ENCODE assay signal across 8 cellular contexts in the genomic region with DNA sequence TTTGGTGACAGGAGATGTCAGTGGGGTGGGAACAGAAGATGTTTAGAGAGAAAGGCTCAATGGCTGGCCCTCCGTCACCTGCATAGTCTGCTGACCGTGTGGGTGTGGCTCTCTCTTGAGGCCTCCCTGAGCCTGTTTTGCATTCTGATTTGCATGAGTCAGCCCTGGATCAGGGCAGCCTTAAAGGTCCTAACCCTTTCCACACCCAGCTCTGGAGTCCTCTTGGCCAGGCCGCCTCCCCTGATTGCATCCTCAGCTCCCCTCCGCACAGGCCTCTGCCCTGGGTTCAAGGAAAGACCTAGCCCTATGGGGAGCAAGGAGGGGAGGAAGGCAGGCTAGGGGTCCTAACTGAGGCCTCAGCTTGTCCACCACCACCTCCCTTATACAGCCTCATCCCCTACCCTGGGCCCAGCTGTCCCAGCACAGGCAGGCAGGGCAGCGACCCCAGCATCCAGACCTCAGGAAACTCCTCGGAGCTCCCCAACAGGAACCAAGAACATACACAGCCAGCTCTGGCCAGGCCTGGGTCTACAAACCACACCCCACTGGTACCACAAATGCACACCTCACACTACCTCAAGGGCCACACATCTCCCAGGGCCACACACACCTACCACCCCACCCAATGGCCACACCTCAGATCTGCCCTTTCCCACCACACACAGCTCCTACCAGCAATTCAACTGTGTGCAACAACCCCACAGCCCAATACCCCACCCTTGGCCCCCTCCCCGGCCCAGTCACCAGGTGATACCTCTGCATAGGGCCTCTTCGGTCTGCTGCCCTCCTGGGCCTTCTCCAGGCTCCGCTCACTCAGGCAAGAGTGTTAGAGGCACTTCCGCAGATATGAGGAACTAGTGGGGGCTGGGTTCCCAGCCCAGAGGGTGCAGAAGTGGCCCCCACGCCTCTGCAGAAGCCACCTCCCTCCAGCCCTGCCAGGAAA. TPM values are rescaled to one million over a fixed set of nuclear protein-coding genes. Genes with fewer than 3 reads are reported as not detected.
DNase-seq lines count a peak whose midpoint lies in the region; ATAC-seq, FAIRE-seq and TF ChIP-seq lines count a peak whose summit lies in the region.

No MANE protein-coding gene starts in this region.

- no peaks in the 10 kb centered on the region for H3K9me3 ChIP-seq in CD8-positive, alpha-beta memory T cell (ENCODE audit: low read length)
- no peaks in the 10 kb centered on the region for H3K9me3 ChIP-seq in OCI-LY7 (ENCODE audit: low read length)

- peak overlapping the region; percentile 81 for H3K27ac ChIP-seq in CD8-positive, alpha-beta memory T cell (ENCODE audit: low read depth, low read length)
- peak overlapping the region; percentile 63 for H3K27ac ChIP-seq in OCI-LY7 (ENCODE audit: low read depth, low read length, poor library complexity, severe bottlenecking)

- DNase-seq in CD8-positive, alpha-beta memory T cell: peak in 1 of 5 donors; percentile 43
- peak; percentile 90 for DNase-seq in OCI-LY7 (ENCODE audit: low spot score)
- peak; percentile 68 for DNase-seq in fibroblast of the aortic adventitia (ENCODE audit: low read depth)
- no peak for DNase-seq in stimulated activated effector memory CD8-positive, alpha-beta T cell treated with anti-CD3 and anti-CD28 coated beads, Interleukin-12 subunit alpha, Interleukin-12 subunit beta, amount 100 ng/mL, for 72 hours (ENCODE audit: low spot score in 2 of 2)
- DNase-seq in urothelium cell line (ENCODE audit: low spot score): no peak
- DNase-seq in T1000 (lab: John Stamatoyannopoulos, UW): no peak
- no peak for DNase-seq in DMS 273 treated with DMSO at 0.1 percent for 48 hours (lab: John Stamatoyannopoulos, UW)

- BruUV-seq in OCI-LY7 (replicated peaks; lab: Mats Ljungman, UMichigan): no TSS peak

- no peaks in the 10 kb centered on the region for H3K27me3 Mint-ChIP-seq in CD8-positive, alpha-beta memory T cell

- POLR2A ChIA-PET in CD8-positive, alpha-beta memory T cell (lab: Charles Lee): interaction anchor here (1.0 kb wide), 1 partner anchor 75 kb away, joined by 3 read pairs; no protein-coding TSS in a partner anchor
- POLR2A ChIA-PET in OCI-LY7 (lab: Charles Lee): interaction anchor here (1.6 kb wide), 1 partner anchor 54 kb away, joined by 4 read pairs; no protein-coding TSS in a partner anchor

- H3K36me3 Mint-ChIP-seq in CD8-positive, alpha-beta memory T cell: no peaks in the 10 kb centered on the region
- peaks cover 19% of the 10 kb centered on the region for H3K36me3 Mint-ChIP-seq in stimulated activated effector memory CD8-positive, alpha-beta T cell treated with anti-CD3 and anti-CD28 coated beads, Interleukin-12 subunit alpha, Interleukin-12 subunit beta, amount 100 ng/mL, for 72 hours

- no peak for FAIRE-seq in urothelium cell line (lab: Jason Lieb, UNC)

- peak; percentile 49 for ATAC-seq in GM21529 (IDR thresholded peaks at IDR 0.05; ENCODE audit: unreplicated experiment)
- no peak for ATAC-seq in stimulated activated effector memory CD8-positive, alpha-beta T cell treated with anti-CD3 and anti-CD28 coated beads, Interleukin-12 subunit alpha, Interleukin-12 subunit beta, amount 100 ng/mL, for 72 hours

- no peak overlapping the region for H2AFZ ChIP-seq in OCI-LY7 (ENCODE audit: low read length)

- no peaks in the 10 kb centered on the region for H4K20me1 ChIP-seq in OCI-LY7 (ENCODE audit: insufficient read depth, low read length)

- peak overlapping the region in 5 of 7 donors; percentile 39 to 81 (median 60) for H3K4me3 Mint-ChIP-seq in CD8-positive, alpha-beta memory T cell
- H3K4me3 Mint-ChIP-seq in stimulated activated effector memory CD8-positive, alpha-beta T cell treated with anti-CD3 and anti-CD28 coated beads, Interleukin-12 subunit alpha, Interleukin-12 subunit beta, amount 100 ng/mL, for 72 hours: peak overlapping the region; percentile 68

- H3K36me3 ChIP-seq in CD8-positive, alpha-beta memory T cell (ENCODE audit: insufficient read depth, low read length): no peaks in the 10 kb centered on the region
- H3K36me3 ChIP-seq in OCI-LY7 (ENCODE audit: insufficient read depth, low read length): no peaks in the 10 kb centered on the region

- peak overlapping the region; percentile 81 for H3K4me2 ChIP-seq in OCI-LY7 (ENCODE audit: low read length)

- peaks cover 65 to 86% (median 71%) of the 10 kb centered on the region in 3 donors for H3K4me1 Mint-ChIP-seq in CD8-positive, alpha-beta memory T cell
- H3K4me1 Mint-ChIP-seq in stimulated activated effector memory CD8-positive, alpha-beta T cell treated with anti-CD3 and anti-CD28 coated beads, Interleukin-12 subunit alpha, Interleukin-12 subunit beta, amount 100 ng/mL, for 72 hours: peaks cover 72% of the 10 kb centered on the region

- no peaks in the 10 kb centered on the region for H3K9me3 Mint-ChIP-seq in CD8-positive, alpha-beta memory T cell
- H3K9me3 Mint-ChIP-seq in stimulated activated effector memory CD8-positive, alpha-beta T cell treated with anti-CD3 and anti-CD28 coated beads, Interleukin-12 subunit alpha, Interleukin-12 subunit beta, amount 100 ng/mL, for 72 hours: no peaks in the 10 kb centered on the region

- no peaks in the 10 kb centered on the region for H3K27me3 ChIP-seq in CD8-positive, alpha-beta memory T cell (ENCODE audit: insufficient read depth, low read length, poor library complexity, severe bottlenecking)

- TF ChIP-seq CTCF in OCI-LY7 (conservative IDR thresholded peaks at IDR 0.05; ENCODE audit: low read length): no peak
- TF ChIP-seq CTCF in fibroblast of the aortic adventitia (IDR thresholded peaks at IDR 0.05; ENCODE audit: insufficient read depth, low read length): no peak

- intact Hi-C loops in OCI-LY7 (cut with micrococcal nuclease; ENCODE audit: unreplicated experiment): loop anchor here (2.0 to 5.0 kb wide), 2 partner anchors 76 to 414 kb away; a partner anchor contains a TSS

- CTCF ChIA-PET in CD8-positive, alpha-beta memory T cell (lab: Charles Lee): interaction anchor here (1.5 to 2.9 kb wide), 3 partner anchors 11 to 55 kb away, joined by 3 to 15 read pairs (median 14); a partner anchor contains a TSS
- CTCF ChIA-PET in OCI-LY7 (lab: Charles Lee; ENCODE audit: unreplicated experiment): interaction anchor here (0.6 to 1.0 kb wide), 3 partner anchors 12 to 54 kb away, joined by 3 to 4 read pairs (median 3); no protein-coding TSS in a partner anchor

- no peak overlapping the region for H3K4me3 ChIP-seq in CD8-positive, alpha-beta memory T cell (ENCODE audit: low read length)
- H3K4me3 ChIP-seq in OCI-LY7 (ENCODE audit: low read depth, low read length, poor library complexity, severe bottlenecking): peak overlapping the region; percentile 60
- no peak overlapping the region for H3K4me3 ChIP-seq in fibroblast of the aortic adventitia (ENCODE audit: low read depth, low read length)

- H3K79me2 ChIP-seq in OCI-LY7 (ENCODE audit: insufficient read depth, low read depth, low read length): peaks cover 22% of the 10 kb centered on the region; the same call in 1 of the 2 replicates

- H3K27ac Mint-ChIP-seq in CD8-positive, alpha-beta memory T cell: peak overlapping the region; percentile 97 to 100 (median 98)
- peak overlapping the region; percentile 97 for H3K27ac Mint-ChIP-seq in stimulated activated effector memory CD8-positive, alpha-beta T cell treated with anti-CD3 and anti-CD28 coated beads, Interleukin-12 subunit alpha, Interleukin-12 subunit beta, amount 100 ng/mL, for 72 hours

- H3K9me2 ChIP-seq in OCI-LY7 (ENCODE audit: insufficient read depth, low read length): no peaks in the 10 kb centered on the region

- peaks cover 80% of the 10 kb centered on the region for H3K4me1 ChIP-seq in CD8-positive, alpha-beta memory T cell (ENCODE audit: insufficient read depth, low read length)
- H3K4me1 ChIP-seq in OCI-LY7 (ENCODE audit: insufficient read depth, low read length, poor library complexity, severe bottlenecking): peaks cover 75% of the 10 kb centered on the region

RNA-seq across cellular contexts. Expression of a gene that starts 13.7 kb away (rescaled TPM):
- total RNA-seq in CD8-positive, alpha-beta memory T cell: 10 to 100 TPM; 61.2 to 64.0 TPM
- 39.8 TPM for polyA plus RNA-seq in CD8-positive, alpha-beta memory T cell
- 61.3 and 65.6 TPM in 2 replicates for total RNA-seq in OCI-LY7 (2014; rRNA removed; shearing (Covaris generic))
- total RNA-seq in OCI-LY7 (2022) (96.9 and 106 TPM in 2 replicates), fibroblast of the aortic adventitia (ENCODE audit: low replicate concordance) (66.9 and 184 TPM in 2 replicates)

RNA-seq across cellular contexts. Expression of a gene that starts 55.4 kb away (rescaled TPM):
- total RNA-seq in CD8-positive, alpha-beta memory T cell: 10 to 100 TPM; 13.8 to 15.9 TPM
- polyA plus RNA-seq in CD8-positive, alpha-beta memory T cell: 21.8 TPM
- 8.1 and 12.9 TPM in 2 replicates for total RNA-seq in OCI-LY7 (2014; rRNA removed; shearing (Covaris generic))
- total RNA-seq in OCI-LY7 (2022) (10.4 and 12.1 TPM in 2 replicates), fibroblast of the aortic adventitia (ENCODE audit: low replicate concordance) (21.4 and 33.3 TPM in 2 replicates)

Comparison
In these comparisons a context has a peak if more than half of its experiments do, and no peak if none do; other contexts are left out.
1. DNase-seq: peak in OCI-LY7 (single experiment) and fibroblast of the aortic adventitia (single experiment); none in stimulated activated effector memory CD8-positive, alpha-beta T cell treated with anti-CD3 and anti-CD28 coated beads, Interleukin-12 subunit alpha, Interleukin-12 subunit beta, amount 100 ng/mL, for 72 hours (0 of 2), urothelium cell line (single experiment), T1000 (single experiment) and DMS 273 treated with DMSO at 0.1 percent for 48 hours (single experiment).